ENCODE assay signal across 1 cellular context in genomic region chr1:15145327-15145726, GRCh38.
TF ChIP-seq lines count a peak whose summit lies in the region.

No MANE protein-coding gene starts in this region.

TF ChIP-seq in HepG2, 621 proteins besides CTCF, POLR2A, EP300 and RAD21 (continued from another document and continues in another):
- TF ChIP-seq POGK (CRISPR knock-in tag; conservative IDR thresholded peaks at IDR 0.05) (no peak), HOXA9 (CRISPR knock-in tag; IDR thresholded peaks at IDR 0.05; ENCODE audit: borderline replicate concordance) (no peak), NKX3-1 (CRISPR knock-in tag; IDR thresholded peaks at IDR 0.05) (no peak), TAF1 (CRISPR knock-in tag; IDR thresholded peaks at IDR 0.05) (no peak), JARID2 (CRISPR knock-in tag; IDR thresholded peaks at IDR 0.05; ENCODE audit: insufficient replicate concordance) (no peak), ZNF7 (CRISPR knock-in tag; IDR thresholded peaks at IDR 0.05) (no peak), PHB2 (IDR thresholded peaks at IDR 0.05; ENCODE audit: partially characterized antibody) (no peak), KDM3A (CRISPR knock-in tag; IDR thresholded peaks at IDR 0.05; ENCODE audit: low read depth) (no peak), ZNF570 (CRISPR knock-in tag; IDR thresholded peaks at IDR 0.05; ENCODE audit: borderline replicate concordance) (no peak), U2AF2 (IDR thresholded peaks at IDR 0.05; ENCODE audit: low read depth, low read length) (no peak), HMGA1 (CRISPR knock-in tag; conservative IDR thresholded peaks at IDR 0.05) (no peak), ZNF280D (CRISPR knock-in tag; IDR thresholded peaks at IDR 0.05) (no peak), ZNF790 (CRISPR knock-in tag; IDR thresholded peaks at IDR 0.05; ENCODE audit: borderline replicate concordance) (no peak), ZFP36L2 (CRISPR knock-in tag; IDR thresholded peaks at IDR 0.05) (no peak), JUN (CRISPR knock-in tag; IDR thresholded peaks at IDR 0.05) (no peak), FOXP1 (IDR thresholded peaks at IDR 0.05) (peak; percentile 91), FOXP1 (CRISPR knock-in tag; IDR thresholded peaks at IDR 0.05) (peak; percentile 97), FOXJ3 (CRISPR knock-in tag; IDR thresholded peaks at IDR 0.05; ENCODE audit: borderline replicate concordance) (peak; percentile 46; the same call in 1 of the 2 replicates), PTBP1 (IDR thresholded peaks at IDR 0.05; ENCODE audit: low read depth, low read length, poor library complexity, severe bottlenecking) (no peak), ZNF768 (CRISPR knock-in tag; IDR thresholded peaks at IDR 0.05) (no peak), CBX5 (CRISPR knock-in tag; IDR thresholded peaks at IDR 0.05; ENCODE audit: borderline replicate concordance) (no peak), ZNF616 (CRISPR knock-in tag; IDR thresholded peaks at IDR 0.05; ENCODE audit: low read depth) (no peak), ZNF557 (CRISPR knock-in tag; IDR thresholded peaks at IDR 0.05) (no peak), ZBTB33 (CRISPR knock-in tag; IDR thresholded peaks at IDR 0.05) (peak; percentile 44; the same call in 1 of the 2 replicates), ZNF576 (CRISPR knock-in tag; IDR thresholded peaks at IDR 0.05) (no peak), MAF1 (CRISPR knock-in tag; IDR thresholded peaks at IDR 0.05; ENCODE audit: borderline replicate concordance) (no peak), TSC22D2 (CRISPR knock-in tag; IDR thresholded peaks at IDR 0.05; ENCODE audit: borderline replicate concordance) (no peak), ZNF451 (CRISPR knock-in tag; IDR thresholded peaks at IDR 0.05) (no peak), CEBPZ (IDR thresholded peaks at IDR 0.05; ENCODE audit: low read length) (no peak), CEBPB (IDR thresholded peaks at IDR 0.05; ENCODE audit: borderline replicate concordance, low read depth, low read length) (peak; percentile 94), MAFG (CRISPR knock-in tag; IDR thresholded peaks at IDR 0.05) (no peak), MAX (IDR thresholded peaks at IDR 0.05) (0 out of 2 replicates have a peak, but pooled peaks have one; percentile 31), ZNF614 (CRISPR knock-in tag; IDR thresholded peaks at IDR 0.05; ENCODE audit: borderline replicate concordance) (no peak), SALL1 (CRISPR knock-in tag; IDR thresholded peaks at IDR 0.05) (peak; percentile 53; the same call in 1 of the 2 replicates), ZNF326 (CRISPR knock-in tag; IDR thresholded peaks at IDR 0.05; ENCODE audit: borderline replicate concordance) (no peak), ZNF788 (CRISPR knock-in tag; IDR thresholded peaks at IDR 0.05; ENCODE audit: borderline replicate concordance) (no peak; the same call in 1 of the 2 replicates), CC2D1A (CRISPR knock-in tag; IDR thresholded peaks at IDR 0.05) (no peak), ZBTB1 (CRISPR knock-in tag; IDR thresholded peaks at IDR 0.05; ENCODE audit: borderline replicate concordance) (no peak), ATF1 (CRISPR knock-in tag; IDR thresholded peaks at IDR 0.05) (no peak), ELF3 (CRISPR knock-in tag; IDR thresholded peaks at IDR 0.05) (peak; percentile 74)
- TF ChIP-seq, protein P1, sequence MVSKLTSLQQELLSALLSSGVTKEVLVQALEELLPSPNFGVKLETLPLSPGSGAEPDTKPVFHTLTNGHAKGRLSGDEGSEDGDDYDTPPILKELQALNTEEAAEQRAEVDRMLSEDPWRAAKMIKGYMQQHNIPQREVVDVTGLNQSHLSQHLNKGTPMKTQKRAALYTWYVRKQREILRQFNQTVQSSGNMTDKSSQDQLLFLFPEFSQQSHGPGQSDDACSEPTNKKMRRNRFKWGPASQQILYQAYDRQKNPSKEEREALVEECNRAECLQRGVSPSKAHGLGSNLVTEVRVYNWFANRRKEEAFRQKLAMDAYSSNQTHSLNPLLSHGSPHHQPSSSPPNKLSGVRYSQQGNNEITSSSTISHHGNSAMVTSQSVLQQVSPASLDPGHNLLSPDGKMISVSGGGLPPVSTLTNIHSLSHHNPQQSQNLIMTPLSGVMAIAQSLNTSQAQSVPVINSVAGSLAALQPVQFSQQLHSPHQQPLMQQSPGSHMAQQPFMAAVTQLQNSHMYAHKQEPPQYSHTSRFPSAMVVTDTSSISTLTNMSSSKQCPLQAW (CRISPR knock-in tag; IDR thresholded peaks at IDR 0.05), result 0 out of 2 replicates have a peak, but pooled peaks have one; percentile 17
- TF ChIP-seq, protein P2, sequence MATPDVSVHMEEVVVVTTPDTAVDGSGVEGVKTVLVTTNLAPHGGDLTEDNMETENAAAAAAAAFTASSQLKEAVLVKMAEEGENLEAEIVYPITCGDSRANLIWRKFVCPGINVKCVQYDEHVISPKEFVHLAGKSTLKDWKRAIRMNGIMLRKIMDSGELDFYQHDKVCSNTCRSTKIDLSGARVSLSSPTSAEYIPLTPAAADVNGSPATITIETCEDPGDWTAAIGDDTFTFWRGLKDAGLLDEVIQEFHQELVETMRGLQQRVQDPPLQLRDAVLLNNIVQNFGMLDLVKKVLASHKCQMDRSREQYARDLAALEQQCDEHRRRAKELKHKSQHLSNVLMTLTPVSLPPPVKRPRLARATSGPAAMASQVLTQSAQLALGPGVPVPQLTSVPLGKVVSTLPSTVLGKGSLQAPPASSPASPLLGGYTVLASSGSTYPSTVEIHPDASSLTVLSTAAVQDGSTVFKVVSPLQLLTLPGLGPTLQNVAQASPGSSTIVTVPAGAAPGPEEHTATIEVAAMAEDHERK (CRISPR knock-in tag; IDR thresholded peaks at IDR 0.05; ENCODE audit: low read depth), result no peak
- TF ChIP-seq, protein P3, sequence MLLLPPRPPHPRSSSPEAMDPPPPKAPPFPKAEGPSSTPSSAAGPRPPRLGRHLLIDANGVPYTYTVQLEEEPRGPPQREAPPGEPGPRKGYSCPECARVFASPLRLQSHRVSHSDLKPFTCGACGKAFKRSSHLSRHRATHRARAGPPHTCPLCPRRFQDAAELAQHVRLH (CRISPR knock-in tag; IDR thresholded peaks at IDR 0.05; ENCODE audit: borderline replicate concordance, low read depth), result 0 out of 2 replicates have a peak, but pooled peaks have one; percentile 46
- TF ChIP-seq, protein P4, sequence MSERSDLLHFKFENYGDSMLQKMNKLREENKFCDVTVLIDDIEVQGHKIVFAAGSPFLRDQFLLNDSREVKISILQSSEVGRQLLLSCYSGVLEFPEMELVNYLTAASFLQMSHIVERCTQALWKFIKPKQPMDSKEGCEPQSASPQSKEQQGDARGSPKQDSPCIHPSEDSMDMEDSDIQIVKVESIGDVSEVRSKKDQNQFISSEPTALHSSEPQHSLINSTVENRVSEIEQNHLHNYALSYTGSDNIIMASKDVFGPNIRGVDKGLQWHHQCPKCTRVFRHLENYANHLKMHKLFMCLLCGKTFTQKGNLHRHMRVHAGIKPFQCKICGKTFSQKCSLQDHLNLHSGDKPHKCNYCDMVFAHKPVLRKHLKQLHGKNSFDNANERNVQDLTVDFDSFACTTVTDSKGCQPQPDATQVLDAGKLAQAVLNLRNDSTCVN (CRISPR knock-in tag; IDR thresholded peaks at IDR 0.05; ENCODE audit: borderline replicate concordance), result no peak
- TF ChIP-seq, protein P5, sequence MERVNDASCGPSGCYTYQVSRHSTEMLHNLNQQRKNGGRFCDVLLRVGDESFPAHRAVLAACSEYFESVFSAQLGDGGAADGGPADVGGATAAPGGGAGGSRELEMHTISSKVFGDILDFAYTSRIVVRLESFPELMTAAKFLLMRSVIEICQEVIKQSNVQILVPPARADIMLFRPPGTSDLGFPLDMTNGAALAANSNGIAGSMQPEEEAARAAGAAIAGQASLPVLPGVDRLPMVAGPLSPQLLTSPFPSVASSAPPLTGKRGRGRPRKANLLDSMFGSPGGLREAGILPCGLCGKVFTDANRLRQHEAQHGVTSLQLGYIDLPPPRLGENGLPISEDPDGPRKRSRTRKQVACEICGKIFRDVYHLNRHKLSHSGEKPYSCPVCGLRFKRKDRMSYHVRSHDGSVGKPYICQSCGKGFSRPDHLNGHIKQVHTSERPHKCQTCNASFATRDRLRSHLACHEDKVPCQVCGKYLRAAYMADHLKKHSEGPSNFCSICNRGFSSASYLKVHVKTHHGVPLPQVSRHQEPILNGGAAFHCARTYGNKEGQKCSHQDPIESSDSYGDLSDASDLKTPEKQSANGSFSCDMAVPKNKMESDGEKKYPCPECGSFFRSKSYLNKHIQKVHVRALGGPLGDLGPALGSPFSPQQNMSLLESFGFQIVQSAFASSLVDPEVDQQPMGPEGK (CRISPR knock-in tag; IDR thresholded peaks at IDR 0.05), result peak; percentile 76
- TF ChIP-seq, protein P6, sequence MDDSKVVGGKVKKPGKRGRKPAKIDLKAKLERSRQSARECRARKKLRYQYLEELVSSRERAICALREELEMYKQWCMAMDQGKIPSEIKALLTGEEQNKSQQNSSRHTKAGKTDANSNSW (CRISPR knock-in tag; IDR thresholded peaks at IDR 0.05; ENCODE audit: borderline replicate concordance), result no peak
- TF ChIP-seq, protein P7, sequence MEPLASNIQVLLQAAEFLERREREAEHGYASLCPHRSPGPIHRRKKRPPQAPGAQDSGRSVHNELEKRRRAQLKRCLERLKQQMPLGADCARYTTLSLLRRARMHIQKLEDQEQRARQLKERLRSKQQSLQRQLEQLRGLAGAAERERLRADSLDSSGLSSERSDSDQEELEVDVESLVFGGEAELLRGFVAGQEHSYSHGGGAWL (CRISPR knock-in tag; IDR thresholded peaks at IDR 0.05), result no peak
